In genomic region chr9:31873717-31874116, GRCh38 we compare ENCODE assay signal across 24 cellular contexts.
A peak's percentile ranks its signal among the peaks of the same experiment; 100 is the strongest.
DNase-seq lines count a peak whose midpoint lies in the region; ATAC-seq and TF ChIP-seq lines count a peak whose summit lies in the region.
"Had no signal": no experiment of that assay in that cellular context is flagged by ENCODE, and none has a peak within 500 bp of the region (broad histone marks: within the 10 kb centered on the region; RNA-seq: fewer than 3 reads in every experiment).

No MANE protein-coding gene starts in this region.

- H3K9me3 Mint-ChIP-seq in neural progenitor cell = peaks cover 2% of the 10 kb centered on the region

- H3K4me1 Mint-ChIP-seq in neural progenitor cell = no peaks in the 10 kb centered on the region
- H3K4me1 Mint-ChIP-seq: CD14-positive monocyte; CD4-positive, alpha-beta memory T cell; CD4-positive, CD25-positive, alpha-beta regulatory T cell; CD8-positive, alpha-beta memory T cell had no signal

- ATAC-seq in HG03139 (IDR thresholded peaks at IDR 0.05; ENCODE audit: unreplicated experiment) = no peak
- ATAC-seq: GM12878 had no signal

- no peak overlapping the region for H3K9ac ChIP-seq in neural progenitor cell
- H3K9ac ChIP-seq: BLaER1 had no signal

- H3K4me3 ChIP-seq in neural progenitor cell = no peak overlapping the region
- H3K4me3 ChIP-seq: BLaER1, GM12878 had no signal

- H3K9me3 ChIP-seq in neural progenitor cell (ENCODE audit: low read depth) = no peaks in the 10 kb centered on the region
- H3K9me3 ChIP-seq: BE2C, BLaER1 had no signal

- H2AFZ ChIP-seq in neural progenitor cell (replicated peaks) = peak overlapping the region; percentile 63

- no peak overlapping the region for H3K27ac ChIP-seq in neural progenitor cell
- H3K27ac ChIP-seq: BLaER1 had no signal

- no peak for TF ChIP-seq CTCF in neural progenitor cell (IDR thresholded peaks at IDR 0.05)

- no peaks in the 10 kb centered on the region for H3K4me1 ChIP-seq in neural progenitor cell
- H3K4me1 ChIP-seq: BE2C, BLaER1 had no signal

- H3K27me3 Mint-ChIP-seq in neural progenitor cell (ENCODE audit: insufficient read depth, low read depth) = no peaks in the 10 kb centered on the region
- H3K27me3 Mint-ChIP-seq: CD4-positive, CD25-positive, alpha-beta regulatory T cell; CD8-positive, alpha-beta memory T cell had no signal

- H3F3A ChIP-seq in neural progenitor cell (ENCODE audit: low read depth) = no peaks in the 10 kb centered on the region

- no peaks in the 10 kb centered on the region for H3K36me3 Mint-ChIP-seq in neural progenitor cell
- H3K36me3 Mint-ChIP-seq: CD14-positive monocyte; CD4-positive, alpha-beta memory T cell; CD4-positive, CD25-positive, alpha-beta regulatory T cell; CD8-positive, alpha-beta memory T cell had no signal

- H3K4me2 ChIP-seq in neural progenitor cell = no peak overlapping the region
- H3K4me2 ChIP-seq: BLaER1 had no signal

- no peaks in the 10 kb centered on the region for H3K79me2 ChIP-seq in neural progenitor cell (ENCODE audit: low read depth)

- H3K36me3 ChIP-seq in neural progenitor cell = no peaks in the 10 kb centered on the region
- H3K36me3 ChIP-seq: BE2C, BLaER1 had no signal

- no peaks in the 10 kb centered on the region for H4K20me1 ChIP-seq in neural progenitor cell (ENCODE audit: low read depth)
- H4K20me1 ChIP-seq: BLaER1 had no signal

- DNase-seq in NCI-H82 (lab: John Stamatoyannopoulos, UW) = peak; percentile 75
- DNase-seq in NCI-H82 treated with DMSO at 0.1 percent for 48 hours (lab: John Stamatoyannopoulos, UW; ENCODE audit: unreplicated experiment) = no peak
- DNase-seq in neural progenitor cell (ENCODE audit: low spot score) = peak; percentile 55
- DNase-seq in retina = peak; percentile 69
- DNase-seq in RPMI8226 = no peak
- DNase-seq: 8988T; ACHN; BE2C; C1 segment of cervical spinal cord; CD4-positive, alpha-beta memory T cell; CD4-positive, CD25-positive, alpha-beta regulatory T cell; CD8-positive, alpha-beta memory T cell; COR-L47; DMS 273 treated with DMSO at 0.1 percent for 48 hours; DMS153; DMS53; DMS79; DND-41; EL; GDM1 had no signal

- no peak overlapping the region for H3K4me3 Mint-ChIP-seq in neural progenitor cell
- H3K4me3 Mint-ChIP-seq: CD14-positive monocyte; CD4-positive, alpha-beta memory T cell; CD4-positive, CD25-positive, alpha-beta regulatory T cell; CD8-positive, alpha-beta memory T cell had no signal

- H3K27me3 ChIP-seq in neural progenitor cell = no peaks in the 10 kb centered on the region
- H3K27me3 ChIP-seq: BE2C, BLaER1 had no signal

- H3K27ac Mint-ChIP-seq in neural progenitor cell = no peak overlapping the region
- H3K27ac Mint-ChIP-seq: CD14-positive monocyte; CD4-positive, alpha-beta memory T cell; CD8-positive, alpha-beta memory T cell had no signal

Comparison
In these comparisons a context has a peak if more than half of its experiments do, and no peak if none do; other contexts are left out.
1. DNase-seq: peak in NCI-H82 (single experiment), neural progenitor cell (single experiment) and retina (single experiment); none in NCI-H82 treated with DMSO at 0.1 percent for 48 hours (single experiment) and RPMI8226 (single experiment).